In genomic region chr12:51529586-51529985, GRCh38 we compare ENCODE assay signal across 2 cellular contexts.
TF ChIP-seq lines count a peak whose summit lies in the region.

No MANE protein-coding gene starts in this region.

TF ChIP-seq in GM23338, 12 proteins besides CTCF, POLR2A, EP300 and RAD21 (continued from another document):
- TF ChIP-seq EZH2 (IDR thresholded peaks at IDR 0.05; ENCODE audit: low read depth, unreplicated experiment) (no peak), POLR2AphosphoS5 (IDR thresholded peaks at IDR 0.05; ENCODE audit: low read depth) (no peak), CREB1 (CRISPR knock-in tag; IDR thresholded peaks at IDR 0.05; ENCODE audit: low read depth) (no peak), ZNF462 (CRISPR knock-in tag; IDR thresholded peaks at IDR 0.05) (no peak)
TF ChIP-seq in GM23338: peak in this region for 0.

TF ChIP-seq in K562, 482 proteins besides CTCF, POLR2A, EP300 and RAD21 (continued from another document):
- no peak for TF ChIP-seq THAP12 (CRISPR knock-in tag; IDR thresholded peaks at IDR 0.05)
